Comparison of ENCODE assay signal across 11 cellular contexts in the genomic region with DNA sequence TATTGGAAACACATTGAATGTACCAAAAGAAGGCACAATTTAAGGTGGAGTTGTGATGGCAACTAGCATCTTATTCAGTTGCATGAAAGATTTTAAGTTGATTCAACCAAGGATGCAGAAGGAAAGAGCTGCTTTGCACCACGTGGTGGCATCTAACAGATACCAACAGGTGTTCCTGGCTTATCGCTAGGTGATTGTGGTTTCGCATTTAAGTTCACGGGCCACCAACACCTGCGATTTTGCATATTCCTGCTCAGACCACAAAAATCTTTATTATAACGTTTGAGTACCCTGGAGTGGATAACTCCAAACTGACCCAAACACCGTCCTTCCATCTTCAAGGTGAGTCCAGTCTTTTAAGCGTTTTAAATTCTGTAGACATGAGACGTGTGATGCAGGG. TPM values are rescaled to one million over a fixed set of nuclear protein-coding genes. Genes with fewer than 3 reads are reported as not detected.
A peak's percentile ranks its signal among the peaks of the same experiment; 100 is the strongest.
DNase-seq lines count a peak whose midpoint lies in the region; ATAC-seq and TF ChIP-seq lines count a peak whose summit lies in the region.
"Had no signal": no experiment of that assay in that cellular context is flagged by ENCODE, and none has a peak within 500 bp of the region (broad histone marks: within the 10 kb centered on the region; RNA-seq: fewer than 3 reads in every experiment).

No MANE protein-coding gene starts in this region.

- ATAC-seq in HG02623 (IDR thresholded peaks at IDR 0.05; ENCODE audit: unreplicated experiment), result peak; percentile 80
- ATAC-seq in HG03575 (IDR thresholded peaks at IDR 0.05; ENCODE audit: extremely low read depth, insufficient number of reproducible peaks, low FRiP score, unreplicated experiment), result peak; percentile 41
- peak; percentile 32 to 68 for ATAC-seq in stimulated activated naive B cell treated with anti-CD40 and anti-IgM and Interleukin-4, amounts not matched to agents 10 μg/mL and 1 μg/mL and 100 μg/mL, for 72 hours (replicated peaks)

- peaks cover 19% of the 10 kb centered on the region for H3K36me3 Mint-ChIP-seq in activated naive CD4-positive, alpha-beta T cell treated with anti-CD3 and anti-CD28 coated beads, Interleukin-2, amount 10 ng/mL, durations not matched to agents 7 days and 5 days
- peaks cover 9 to 18% of the 10 kb centered on the region in 2 donors for H3K36me3 Mint-ChIP-seq in stimulated activated naive B cell treated with anti-CD40 and anti-IgM and Interleukin-4, amounts not matched to agents 10 μg/mL and 1 μg/mL and 100 μg/mL, for 72 hours
- H3K36me3 Mint-ChIP-seq in Caco-2 (ENCODE audit: insufficient read depth, unreplicated experiment), result no peaks in the 10 kb centered on the region

- H3K4me3 ChIP-seq in Caco-2 (ENCODE audit: low read depth, low read length), result no peak overlapping the region

- no peaks in the 10 kb centered on the region for H3K27me3 Mint-ChIP-seq in activated naive CD4-positive, alpha-beta T cell treated with anti-CD3 and anti-CD28 coated beads, Interleukin-2, amount 10 ng/mL, durations not matched to agents 7 days and 5 days
- H3K27me3 Mint-ChIP-seq in stimulated activated naive B cell treated with anti-CD40 and anti-IgM and Interleukin-4, amounts not matched to agents 10 μg/mL and 1 μg/mL and 100 μg/mL, for 72 hours, result peaks cover 0 to under 1% of the 10 kb centered on the region in 2 donors
- H3K27me3 Mint-ChIP-seq in Caco-2 (ENCODE audit: insufficient read depth, unreplicated experiment), result no peaks in the 10 kb centered on the region

- no peaks in the 10 kb centered on the region for H3K9me3 ChIP-seq in Caco-2

- TF ChIP-seq CTCF in Caco-2 (IDR thresholded peaks at IDR 0.05; ENCODE audit: insufficient read depth in 1 of 2, low read depth in 1 of 2, low read length in 1 of 2, severe bottlenecking in 1 of 2, unreplicated experiment in 1 of 2), result no peak

- H3K9me3 Mint-ChIP-seq in activated naive CD4-positive, alpha-beta T cell treated with anti-CD3 and anti-CD28 coated beads, Interleukin-2, amount 10 ng/mL, durations not matched to agents 7 days and 5 days, result peaks cover 21% of the 10 kb centered on the region
- H3K9me3 Mint-ChIP-seq in stimulated activated naive B cell treated with anti-CD40 and anti-IgM and Interleukin-4, amounts not matched to agents 10 μg/mL and 1 μg/mL and 100 μg/mL, for 72 hours, result peaks cover 15 to 16% of the 10 kb centered on the region in 2 donors
- H3K9me3 Mint-ChIP-seq in Caco-2 (ENCODE audit: unreplicated experiment), result peaks cover 12% of the 10 kb centered on the region

- peaks cover 48% of the 10 kb centered on the region for H3K4me1 Mint-ChIP-seq in activated naive CD4-positive, alpha-beta T cell treated with anti-CD3 and anti-CD28 coated beads, Interleukin-2, amount 10 ng/mL, durations not matched to agents 7 days and 5 days
- H3K4me1 Mint-ChIP-seq in stimulated activated naive B cell treated with anti-CD40 and anti-IgM and Interleukin-4, amounts not matched to agents 10 μg/mL and 1 μg/mL and 100 μg/mL, for 72 hours, result peaks cover 53 to 57% of the 10 kb centered on the region in 2 donors
- H3K4me1 Mint-ChIP-seq in Caco-2 (ENCODE audit: low read depth, unreplicated experiment), result peaks cover 7% of the 10 kb centered on the region

- POLR2A ChIA-PET in Caco-2 (lab: Charles Lee), result no interaction called here

- peak; percentile 46 for DNase-seq in activated naive CD4-positive, alpha-beta T cell treated with anti-CD3 and anti-CD28 coated beads, Interleukin-2, amount 10 ng/mL, durations not matched to agents 7 days and 5 days
- DNase-seq in activated naive CD4-positive, alpha-beta T cell treated with Interleukin-2 at 50 U/mL for 16 hours, result no peak
- DNase-seq in stimulated activated naive B cell treated with anti-CD40 and anti-IgM and Interleukin-4, amounts not matched to agents 10 μg/mL and 1 μg/mL and 100 μg/mL, for 72 hours, result no peak
- no peak for DNase-seq in NCI-H524 (lab: John Stamatoyannopoulos, UW)
- DNase-seq in Caco-2, result no peak
- DNase-seq in medulla oblongata (ENCODE audit: extremely low spot score), result no peak
- DNase-seq: anterior cingulate cortex, foreskin fibroblast, NCI-H1694 had no signal

- no peaks in the 10 kb centered on the region; the same call in 1 of the 2 replicates for H3K4me1 ChIP-seq in Caco-2

- H3K27ac Mint-ChIP-seq in activated naive CD4-positive, alpha-beta T cell treated with anti-CD3 and anti-CD28 coated beads, Interleukin-2, amount 10 ng/mL, durations not matched to agents 7 days and 5 days, result no peak overlapping the region
- no peak overlapping the region for H3K27ac Mint-ChIP-seq in stimulated activated naive B cell treated with anti-CD40 and anti-IgM and Interleukin-4, amounts not matched to agents 10 μg/mL and 1 μg/mL and 100 μg/mL, for 72 hours
- H3K27ac Mint-ChIP-seq in Caco-2 (ENCODE audit: unreplicated experiment), result no peak overlapping the region

- no peaks in the 10 kb centered on the region for H3K36me3 ChIP-seq in Caco-2 (ENCODE audit: control insufficient read depth, insufficient read depth, low read length)

- CTCF ChIA-PET in activated naive CD4-positive, alpha-beta T cell treated with anti-CD3 and anti-CD28 coated beads, Interleukin-2, amount 10 ng/mL, durations not matched to agents 7 days and 5 days (lab: Charles Lee), result interaction anchor here (0.6 to 7.9 kb wide), 2 partner anchors 44 to 188 kb away, joined by 3 to 40 read pairs; a partner anchor contains a TSS
- CTCF ChIA-PET in Caco-2 (lab: Charles Lee), result no interaction called here

- H3K4me3 Mint-ChIP-seq in activated naive CD4-positive, alpha-beta T cell treated with anti-CD3 and anti-CD28 coated beads, Interleukin-2, amount 10 ng/mL, durations not matched to agents 7 days and 5 days, result no peak overlapping the region
- H3K4me3 Mint-ChIP-seq in stimulated activated naive B cell treated with anti-CD40 and anti-IgM and Interleukin-4, amounts not matched to agents 10 μg/mL and 1 μg/mL and 100 μg/mL, for 72 hours, result no peak overlapping the region
- no peak overlapping the region for H3K4me3 Mint-ChIP-seq in Caco-2 (ENCODE audit: unreplicated experiment)

- intact Hi-C loops in Caco-2 (cut with micrococcal nuclease; ENCODE audit: unreplicated experiment), result no loop called here

- no peaks in the 10 kb centered on the region for H3K27me3 ChIP-seq in Caco-2 (replicated peaks; ENCODE audit: control insufficient read depth, insufficient read depth, low read length)

- BruUV-seq in Caco-2 (replicated peaks; lab: Mats Ljungman, UMichigan), result no TSS peak

RNA-seq across cellular contexts. Expression of a gene that starts 45.3 kb away (rescaled TPM):
- 65.6 and 70.8 TPM in 2 replicates for total RNA-seq in Caco-2 (2022)
